Comparison of ENCODE assay signal across 8 cellular contexts in the genomic region with DNA sequence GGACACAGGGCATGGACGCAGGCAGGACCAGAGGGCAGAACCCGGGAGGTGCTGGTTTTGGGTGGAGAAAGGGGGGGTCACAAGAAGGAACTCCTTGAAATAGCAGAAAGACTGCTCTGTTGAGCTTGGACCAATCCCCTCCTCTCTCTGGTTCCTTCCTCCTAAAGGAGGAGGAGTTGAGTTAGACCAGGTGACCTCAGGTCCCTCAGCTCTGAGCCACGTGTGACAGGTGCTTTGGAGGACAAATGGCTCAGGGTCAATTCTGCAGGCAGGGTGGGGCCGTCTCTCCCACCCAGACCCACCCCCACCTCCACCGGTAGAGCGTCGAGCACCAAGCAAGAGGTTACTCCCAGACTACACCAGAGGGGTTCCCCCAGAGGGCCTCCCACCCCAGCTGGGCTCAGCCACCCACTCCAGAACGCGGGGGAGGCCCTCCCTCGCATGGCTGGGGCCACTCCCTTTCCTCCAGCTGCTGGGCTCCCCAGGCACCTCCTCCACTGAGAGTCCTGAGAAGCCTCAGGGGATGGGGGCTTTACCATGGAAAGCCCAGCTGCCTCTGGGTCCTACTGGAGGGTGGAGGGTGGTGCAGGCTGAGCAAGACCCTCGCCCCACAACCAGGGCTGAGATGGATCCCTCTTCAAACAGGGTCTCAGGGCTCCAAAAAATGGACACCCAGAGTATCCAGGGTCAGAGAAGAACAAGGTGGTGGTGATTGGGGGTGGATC. TPM values are rescaled to one million over a fixed set of nuclear protein-coding genes. Genes with fewer than 3 reads are reported as not detected.
DNase-seq lines count a peak whose midpoint lies in the region; ATAC-seq, FAIRE-seq and TF ChIP-seq lines count a peak whose summit lies in the region.
"Had no signal": no experiment of that assay in that cellular context is flagged by ENCODE, and none has a peak within 500 bp of the region (broad histone marks: within the 10 kb centered on the region; RNA-seq: fewer than 3 reads in every experiment).

No MANE protein-coding gene starts in this region.

- DNase-seq in GM12891 (ENCODE audit: insufficient read length, low spot score): peak; percentile 75
- DNase-seq in HEK293T (ENCODE audit: extremely low spot score): peak; percentile 27
- peak; percentile 62 for DNase-seq in NCI-H345 (lab: John Stamatoyannopoulos, UW)
- peak; percentile 51 for DNase-seq in activated CD8-positive, alpha-beta T cell treated with anti-CD3 and anti-CD28 coated beads for 36 hours
- DNase-seq in fibroblast of villous mesenchyme (ENCODE audit: low read depth): peak; percentile 69
- DNase-seq in pancreas: peak; percentile 75 to 90 (median 78)
- DNase-seq in DMS114 treated with DMSO at 0.1 percent for 48 hours (lab: John Stamatoyannopoulos, UW; ENCODE audit: unreplicated experiment): no peak

- H3K4me1 ChIP-seq in pancreas: peaks cover 3 to 11% (median 4%) of the 10 kb centered on the region in 3 donors

- no peaks in the 10 kb centered on the region for H3K9me3 ChIP-seq in pancreas
- H3K9me3 ChIP-seq: neutrophil had no signal

- no peak for TF ChIP-seq CTCF in activated CD8-positive, alpha-beta T cell treated with anti-CD3 and anti-CD28 coated beads for 36 hours (IDR thresholded peaks at IDR 0.05)
- TF ChIP-seq CTCF in fibroblast of villous mesenchyme (IDR thresholded peaks at IDR 0.05; ENCODE audit: insufficient read depth, low read depth, low read length) (peak; percentile 12), pancreas (IDR thresholded peaks at IDR 0.05) (no peak)

- no peak for TF ChIP-seq POLR2A in GM12891 (IDR thresholded peaks at IDR 0.05; ENCODE audit: low read depth, low read length)

- FAIRE-seq in GM12891 (lab: Jason Lieb, UNC) (peak; percentile 94), pancreas (lab: Jason Lieb, UNC) (no peak)

- no peaks in the 10 kb centered on the region for H3K27me3 ChIP-seq in pancreas

- H3K4me3 ChIP-seq in fibroblast of villous mesenchyme (ENCODE audit: low read depth, low read length): peak overlapping the region; percentile 67
- H3K4me3 ChIP-seq in pancreas: peak overlapping the region; percentile 55 to 85 (median 78)

- WGBS in pancreas, 2 donors: 1 to 3% methylated on average over 11 of the region's 11 CpGs

- peaks cover 0 to 27% (median 5%) of the 10 kb centered on the region in 3 donors for H3K36me3 ChIP-seq in pancreas
- H3K36me3 ChIP-seq: neutrophil had no signal

- ATAC-seq in activated CD8-positive, alpha-beta T cell treated with anti-CD3 and anti-CD28 coated beads for 36 hours: peak; percentile 19
- peak; percentile 68 to 77 (median 75) for ATAC-seq in pancreas

- peaks cover 16% of the 10 kb centered on the region for H3K4me1 Mint-ChIP-seq in activated CD8-positive, alpha-beta T cell treated with anti-CD3 and anti-CD28 coated beads for 36 hours (ENCODE audit: low read depth)

- no peaks in the 10 kb centered on the region for H3K27me3 Mint-ChIP-seq in activated CD8-positive, alpha-beta T cell treated with anti-CD3 and anti-CD28 coated beads for 36 hours

- peak overlapping the region; percentile 67 for H3K4me3 Mint-ChIP-seq in activated CD8-positive, alpha-beta T cell treated with anti-CD3 and anti-CD28 coated beads for 36 hours

- H3K36me3 Mint-ChIP-seq in activated CD8-positive, alpha-beta T cell treated with anti-CD3 and anti-CD28 coated beads for 36 hours (ENCODE audit: low read depth): no peaks in the 10 kb centered on the region

- peak overlapping the region; percentile 92 to 96 (median 93) for H3K27ac ChIP-seq in pancreas
- H3K27ac ChIP-seq: neutrophil had no signal

- POLR2A ChIA-PET in HEK293T (lab: Yijun Ruan, JAX): no interaction called here
- POLR2A ChIA-PET in activated CD8-positive, alpha-beta T cell treated with anti-CD3 and anti-CD28 coated beads for 36 hours (lab: Charles Lee): no interaction called here

- no peaks in the 10 kb centered on the region for H3K9me3 Mint-ChIP-seq in activated CD8-positive, alpha-beta T cell treated with anti-CD3 and anti-CD28 coated beads for 36 hours

- intact Hi-C loops in activated CD8-positive, alpha-beta T cell treated with anti-CD3 and anti-CD28 coated beads for 36 hours (cut with micrococcal nuclease): no loop called here
- intact Hi-C loops in pancreas (cut with DNase I): no loop called here

- H3K27ac Mint-ChIP-seq in activated CD8-positive, alpha-beta T cell treated with anti-CD3 and anti-CD28 coated beads for 36 hours: peak overlapping the region; percentile 69

- CTCF ChIA-PET in HEK293T (lab: Yijun Ruan, JAX): no interaction called here
- CTCF ChIA-PET in activated CD8-positive, alpha-beta T cell treated with anti-CD3 and anti-CD28 coated beads for 36 hours (lab: Charles Lee): interaction anchor here (1.0 to 1.3 kb wide), 4 partner anchors 32 to 145 kb away, joined by 3 to 6 read pairs (median 4); a partner anchor contains a TSS

TF ChIP-seq in GM12891, 5 proteins besides CTCF, POLR2A, EP300 and RAD21:
- TF ChIP-seq PAX5 (IDR thresholded peaks at IDR 0.05; ENCODE audit: insufficient read depth, low read length, severe bottlenecking): no peak
- 0 out of 2 replicates have a peak, but pooled peaks have one; percentile 29 for TF ChIP-seq TAF1 (IDR thresholded peaks at IDR 0.05; ENCODE audit: low read depth, low read length)

TF ChIP-seq in HEK293T, 16 proteins besides CTCF, POLR2A, EP300 and RAD21:
- TF ChIP-seq FOXK2 (IDR thresholded peaks at IDR 0.05): no peak
- TF ChIP-seq SUZ12 (IDR thresholded peaks at IDR 0.05): no peak
- TF ChIP-seq HDGF (IDR thresholded peaks at IDR 0.05; ENCODE audit: borderline replicate concordance): no peak
- TF ChIP-seq NFRKB (IDR thresholded peaks at IDR 0.05): no peak
- no peak for TF ChIP-seq ARNT (IDR thresholded peaks at IDR 0.05)
- TF ChIP-seq ELF4 (IDR thresholded peaks at IDR 0.05): no peak
- TF ChIP-seq ZNF384 (IDR thresholded peaks at IDR 0.05): no peak
- TF ChIP-seq SP1 (IDR thresholded peaks at IDR 0.05): no peak
- TF ChIP-seq, protein P1, sequence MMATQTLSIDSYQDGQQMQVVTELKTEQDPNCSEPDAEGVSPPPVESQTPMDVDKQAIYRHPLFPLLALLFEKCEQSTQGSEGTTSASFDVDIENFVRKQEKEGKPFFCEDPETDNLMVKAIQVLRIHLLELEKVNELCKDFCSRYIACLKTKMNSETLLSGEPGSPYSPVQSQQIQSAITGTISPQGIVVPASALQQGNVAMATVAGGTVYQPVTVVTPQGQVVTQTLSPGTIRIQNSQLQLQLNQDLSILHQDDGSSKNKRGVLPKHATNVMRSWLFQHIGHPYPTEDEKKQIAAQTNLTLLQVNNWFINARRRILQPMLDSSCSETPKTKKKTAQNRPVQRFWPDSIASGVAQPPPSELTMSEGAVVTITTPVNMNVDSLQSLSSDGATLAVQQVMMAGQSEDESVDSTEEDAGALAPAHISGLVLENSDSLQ (IDR thresholded peaks at IDR 0.05): no peak
- no peak for TF ChIP-seq L3MBTL2 (conservative IDR thresholded peaks at IDR 0.05)
- TF ChIP-seq FOXM1 (IDR thresholded peaks at IDR 0.05; ENCODE audit: borderline replicate concordance): no peak
- TF ChIP-seq LEF1 (IDR thresholded peaks at IDR 0.05; ENCODE audit: borderline replicate concordance): no peak
- no peak for TF ChIP-seq CTBP1 (IDR thresholded peaks at IDR 0.05; ENCODE audit: borderline replicate concordance)
- no peak for TF ChIP-seq TARDBP (IDR thresholded peaks at IDR 0.05)

RNA-seq across cellular contexts. Expression of a gene that starts 7.7 kb away (rescaled TPM):
- 50.6 TPM for polyA plus RNA-seq in GM12891 (2012; ENCODE audit: low read depth, missing spikeins)
- total RNA-seq in activated CD8-positive, alpha-beta T cell treated with anti-CD3 and anti-CD28 coated beads for 36 hours: 10 to 100 TPM; 12.6 to 16.8 TPM
- 227 and 267 TPM in 2 replicates for total RNA-seq in fibroblast of villous mesenchyme
- total RNA-seq in pancreas: 100 to 1,000 TPM in 4 of 6 donors, 10 to 100 TPM in 2; 95.1 to 138 (median 105) TPM
- polyA plus RNA-seq in pancreas: 10 to 100 TPM; 57.2 to 69.3 TPM

RNA-seq across cellular contexts. Expression of a gene that starts 28.7 kb away (rescaled TPM):
- polyA plus RNA-seq in GM12891 (2012; ENCODE audit: low read depth, missing spikeins): 4.2 TPM
- 10 to 100 TPM; 12.1 to 12.9 TPM for total RNA-seq in activated CD8-positive, alpha-beta T cell treated with anti-CD3 and anti-CD28 coated beads for 36 hours
- 99.5 and 149 TPM in 2 replicates for total RNA-seq in fibroblast of villous mesenchyme
- total RNA-seq in pancreas: 10 to 100 TPM; 18.1 to 30.8 (median 20.5) TPM
- 10 to 100 TPM in 1 of 2 donors, 1 to 10 TPM in 1; 9.8 to 15.3 TPM for polyA plus RNA-seq in pancreas

RNA-seq across cellular contexts. Expression of a gene that starts 31.7 kb away (rescaled TPM):
- 14.0 TPM for polyA plus RNA-seq in GM12891 (2012; ENCODE audit: low read depth, missing spikeins)
- total RNA-seq in activated CD8-positive, alpha-beta T cell treated with anti-CD3 and anti-CD28 coated beads for 36 hours: 10 to 100 TPM; 16.5 to 16.7 TPM
- 19.9 and 23.5 TPM in 2 replicates for total RNA-seq in fibroblast of villous mesenchyme
- total RNA-seq in pancreas: 10 to 100 TPM; 13.2 to 23.8 (median 17.2) TPM
- 10 to 100 TPM; 23.9 to 24.4 TPM for polyA plus RNA-seq in pancreas

Comparison
In these comparisons a context has a peak if more than half of its experiments do, and no peak if none do; other contexts are left out.
1. RNA of a gene that starts 7.7 kb away (total RNA-seq): 227 to 267 TPM in fibroblast of villous mesenchyme and 95.1 to 138 TPM in pancreas; 12.6 to 16.8 TPM in activated CD8-positive, alpha-beta T cell treated with anti-CD3 and anti-CD28 coated beads for 36 hours; every median in the first group is over 4 times any median in the second.